In genomic region chr18:60649107-60649506, GRCh38 we compare ENCODE assay signal across 14 cellular contexts.
DNase-seq lines count a peak whose midpoint lies in the region; ATAC-seq, FAIRE-seq and TF ChIP-seq lines count a peak whose summit lies in the region.
"Had no signal": no experiment of that assay in that cellular context is flagged by ENCODE, and none has a peak within 500 bp of the region (broad histone marks: within the 10 kb centered on the region; RNA-seq: fewer than 3 reads in every experiment).

No MANE protein-coding gene starts in this region.

- H3K4me1 ChIP-seq in endodermal cell (ENCODE audit: control insufficient read depth, insufficient read depth, low read length) (no peaks in the 10 kb centered on the region), ascending aorta (no peaks in the 10 kb centered on the region)
- H3K4me1 ChIP-seq: suprapubic skin had no signal

- H3K4me3 ChIP-seq in endodermal cell (ENCODE audit: low read length): no peak overlapping the region
- no peak overlapping the region for H3K4me3 ChIP-seq in ascending aorta
- H3K4me3 ChIP-seq: suprapubic skin had no signal

- no peak for FAIRE-seq in urothelium cell line (lab: Jason Lieb, UNC)

- TF ChIP-seq CTCF in endodermal cell (conservative IDR thresholded peaks at IDR 0.05) (no peak), ascending aorta (IDR thresholded peaks at IDR 0.05) (no peak)

- no peaks in the 10 kb centered on the region for H3K4me1 Mint-ChIP-seq in endodermal cell

- DNase-seq in endodermal cell (no peak), SKM-1 treated with dmso at 0.1 percent for 144 hours (lab: John Stamatoyannopoulos, UW; ENCODE audit: unreplicated experiment) (no peak), posterior cingulate gyrus (no peak), ascending aorta (ENCODE audit: low spot score in 2 of 2) (no peak), urothelium cell line (ENCODE audit: low spot score) (no peak)
- DNase-seq: activated T-cell treated with anti-CD3 and anti-CD28 coated beads for 4 hours, cerebellar nuclear complex, DND-41, HFFc6 had no signal

- H3K9me3 Mint-ChIP-seq in endodermal cell: no peaks in the 10 kb centered on the region
- H3K9me3 Mint-ChIP-seq: T-helper 1 cell treated with Interleukin-12 subunit alpha and Interleukin-12 subunit beta and Interleukin-4 antibody, amounts not matched to agents 30 μg/mL and 1 μg/mL, for 36 hours had no signal

- H3K27ac ChIP-seq in endodermal cell (ENCODE audit: low read depth, low read length): peak overlapping the region; percentile 44
- no peak overlapping the region for H3K27ac ChIP-seq in ascending aorta
- H3K27ac ChIP-seq: suprapubic skin had no signal

- peak; percentile 97 for ATAC-seq in GM19025 (IDR thresholded peaks at IDR 0.05; ENCODE audit: low read depth, unreplicated experiment)
- peak; percentile 97 for ATAC-seq in HG02571 (IDR thresholded peaks at IDR 0.05; ENCODE audit: unreplicated experiment)
- peak; percentile 98 for ATAC-seq in HG03442 (IDR thresholded peaks at IDR 0.05; ENCODE audit: unreplicated experiment)

- H3K27me3 Mint-ChIP-seq in endodermal cell (ENCODE audit: insufficient read depth): no peaks in the 10 kb centered on the region

- 93 to 96% methylated on average over 4 to 5 of the region's 5 CpGs for WGBS in endodermal cell (ENCODE audit: insufficient coverage in 1 of 2, insufficient read length in 1 of 2), 2 experiments

- no peak overlapping the region for H3K27ac Mint-ChIP-seq in endodermal cell
- H3K27ac Mint-ChIP-seq: HFFc6; T-helper 1 cell treated with Interleukin-12 subunit alpha and Interleukin-12 subunit beta and Interleukin-4 antibody, amounts not matched to agents 30 μg/mL and 1 μg/mL, for 36 hours had no signal

- H3K36me3 ChIP-seq in endodermal cell (ENCODE audit: control insufficient read depth, insufficient read depth, low read length) (no peaks in the 10 kb centered on the region), ascending aorta (no peaks in the 10 kb centered on the region)
- H3K36me3 ChIP-seq: suprapubic skin had no signal

- intact Hi-C loops in posterior cingulate gyrus (cut with DNase I) (no loop called here), ascending aorta (cut with DNase I) (no loop called here)

- H3K27me3 ChIP-seq in endodermal cell (ENCODE audit: control insufficient read depth, insufficient read depth, low read length, poor library complexity, severe bottlenecking) (no peaks in the 10 kb centered on the region), ascending aorta (no peaks in the 10 kb centered on the region)
- H3K27me3 ChIP-seq: suprapubic skin had no signal

- no peaks in the 10 kb centered on the region for H3K36me3 Mint-ChIP-seq in endodermal cell (ENCODE audit: low read depth)

- H3K9me3 ChIP-seq in endodermal cell (ENCODE audit: control insufficient read depth, low read length) (no peaks in the 10 kb centered on the region), ascending aorta (no peaks in the 10 kb centered on the region)
- H3K9me3 ChIP-seq: suprapubic skin had no signal

- no peak overlapping the region for H3K4me3 Mint-ChIP-seq in endodermal cell
- H3K4me3 Mint-ChIP-seq: HFFc6; T-helper 1 cell treated with Interleukin-12 subunit alpha and Interleukin-12 subunit beta and Interleukin-4 antibody, amounts not matched to agents 30 μg/mL and 1 μg/mL, for 36 hours had no signal

- no peak overlapping the region for H3K9ac ChIP-seq in endodermal cell (ENCODE audit: extremely low read depth, low read length, poor library complexity, severe bottlenecking)
